ENCODE assay signal across 9 cellular contexts in the genomic region with DNA sequence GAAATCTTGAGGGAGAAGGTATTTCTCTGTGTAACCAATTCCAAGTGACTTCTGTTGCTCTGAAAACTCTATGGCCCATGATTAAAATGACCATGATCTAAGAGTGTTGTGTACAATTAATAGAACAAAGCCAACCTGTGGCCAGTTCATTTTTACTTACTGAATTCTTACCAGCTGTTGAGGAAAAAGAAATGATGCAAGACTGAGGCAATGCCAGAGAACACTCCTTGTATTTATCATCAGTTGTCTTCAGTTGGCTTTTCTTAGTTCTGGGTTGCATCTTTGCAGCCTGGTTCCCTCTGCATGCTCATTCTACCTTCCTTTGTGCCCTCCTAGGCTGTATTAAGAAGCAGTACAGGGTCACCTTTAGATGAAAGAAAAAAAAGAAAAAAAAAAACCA.
A peak's percentile ranks its signal among the peaks of the same experiment; 100 is the strongest.
DNase-seq lines count a peak whose midpoint lies in the region; ATAC-seq, FAIRE-seq and TF ChIP-seq lines count a peak whose summit lies in the region.
"Had no signal": no experiment of that assay in that cellular context is flagged by ENCODE, and none has a peak within 500 bp of the region (broad histone marks: within the 10 kb centered on the region; RNA-seq: fewer than 3 reads in every experiment).

No MANE protein-coding gene starts in this region.

- ATAC-seq in left ventricle myocardium superior (peak; percentile 56), HG03175 (IDR thresholded peaks at IDR 0.05; ENCODE audit: unreplicated experiment) (no peak)

- DNase-seq in AG09319 (ENCODE audit: extremely low read depth, low read depth) = peak; percentile 73
- peak; percentile 74 for DNase-seq in GM23248
- DNase-seq in amniotic epithelial cell (ENCODE audit: low read depth) = peak; percentile 83
- DNase-seq in left ventricle myocardium superior = no peak
- DNase-seq in activated naive CD4-positive, alpha-beta T cell treated with anti-CD3 and anti-CD28 coated beads, Interleukin-2, amount 50 U/mL, for 16 hours = no peak
- no peak for DNase-seq in HTR-8/SVneo (ENCODE audit: insufficient read length, low spot score)
- DNase-seq in COLO829 (ENCODE audit: low spot score) = no peak
- DNase-seq: CD8-positive, alpha-beta memory T cell had no signal

- H3K4me3 ChIP-seq in GM23248 = no peak overlapping the region

- intact Hi-C loops in left ventricle myocardium superior (cut with micrococcal nuclease) = no loop called here

- FAIRE-seq in HTR-8/SVneo (lab: Jason Lieb, UNC) = no peak

- no peaks in the 10 kb centered on the region for H3K9me3 ChIP-seq in GM23248 (ENCODE audit: low read depth)

- in situ Hi-C loops in GM23248 (cut with MboI) = no loop called here

- H3K9ac ChIP-seq in GM23248 = peak overlapping the region; percentile 39; the same call in 1 of the 2 replicates

- H4K20me1 ChIP-seq in GM23248 (ENCODE audit: insufficient read depth) = no peaks in the 10 kb centered on the region

- peak overlapping the region; percentile 27 for H3K4me2 ChIP-seq in GM23248 (ENCODE audit: unreplicated experiment)

- H2AFZ ChIP-seq in GM23248 = 0 out of 2 replicates have a peak overlapping the region, but pooled peaks have one; percentile 4

- H3K79me2 ChIP-seq in GM23248 (ENCODE audit: insufficient read depth) = peaks cover 70% of the 10 kb centered on the region

- H3F3A ChIP-seq in GM23248 (ENCODE audit: insufficient read depth) = peaks cover 30% of the 10 kb centered on the region

- no peaks in the 10 kb centered on the region for H3K36me3 ChIP-seq in GM23248 (ENCODE audit: low read depth)

- no peaks in the 10 kb centered on the region for H3K27me3 ChIP-seq in GM23248 (replicated peaks; ENCODE audit: insufficient read depth)

- peak overlapping the region; percentile 59 for H3K27ac ChIP-seq in GM23248

- TF ChIP-seq CTCF in AG09319 (IDR thresholded peaks at IDR 0.05; ENCODE audit: low read depth, low read length) = no peak

- peaks cover 35% of the 10 kb centered on the region for H3K4me1 ChIP-seq in GM23248 (ENCODE audit: insufficient read depth)

- no peaks in the 10 kb centered on the region for H3K9me2 ChIP-seq in GM23248 (ENCODE audit: insufficient read depth)

Comparison
In these comparisons a context has a peak if more than half of its experiments do, and no peak if none do; other contexts are left out.
1. DNase-seq: peak in AG09319 (single experiment), GM23248 (single experiment) and amniotic epithelial cell (single experiment); none in left ventricle myocardium superior (single experiment), activated naive CD4-positive, alpha-beta T cell treated with anti-CD3 and anti-CD28 coated beads, Interleukin-2, amount 50 U/mL, for 16 hours (single experiment), HTR-8/SVneo (single experiment) and COLO829 (single experiment).